Comparison of ENCODE assay signal across 11 cellular contexts in the genomic region with DNA sequence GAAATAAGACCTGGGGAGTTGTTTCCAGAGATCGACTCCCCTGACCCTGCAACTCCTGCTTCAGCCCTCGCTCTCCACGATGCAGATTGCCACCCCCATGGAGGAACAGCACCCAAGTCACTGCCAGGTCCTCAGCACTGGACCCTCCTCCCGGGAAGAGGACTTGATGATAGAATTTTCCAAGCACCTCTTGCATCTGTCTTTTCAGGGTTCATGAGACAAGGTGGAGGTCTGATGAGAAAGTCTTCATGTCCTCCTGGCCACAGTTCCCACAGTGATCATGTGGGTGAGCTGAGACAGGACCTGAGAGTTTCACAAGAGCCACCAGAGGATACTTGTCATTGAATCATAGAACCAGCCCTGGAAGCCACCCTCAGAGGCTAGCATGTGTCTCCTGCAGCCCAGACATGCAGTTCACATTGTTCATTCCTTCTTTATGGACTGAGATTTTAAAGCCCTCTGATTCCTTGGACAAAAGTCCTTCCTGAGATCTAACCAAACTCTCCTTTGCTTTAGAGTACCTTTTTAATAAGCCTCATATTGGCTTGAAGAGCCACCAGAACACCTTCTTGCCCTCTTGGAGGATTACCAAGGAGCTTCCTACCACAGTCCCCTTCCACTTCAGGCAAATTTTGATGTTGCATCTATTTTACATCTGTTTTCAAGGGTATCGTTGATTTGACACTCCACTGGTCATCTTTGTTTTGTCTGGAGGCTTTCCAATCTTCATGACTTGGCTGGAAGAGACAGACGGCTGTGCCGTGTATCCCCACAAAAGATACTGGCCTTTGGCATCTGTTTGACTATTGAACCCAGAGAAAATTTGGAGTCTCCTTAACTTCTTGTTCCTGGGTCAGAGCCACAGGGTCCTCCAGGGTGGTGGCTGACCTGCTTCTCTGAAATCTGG.
DNase-seq lines count a peak whose midpoint lies in the region; ATAC-seq and TF ChIP-seq lines count a peak whose summit lies in the region.
"Had no signal": no experiment of that assay in that cellular context is flagged by ENCODE, and none has a peak within 500 bp of the region (broad histone marks: within the 10 kb centered on the region; RNA-seq: fewer than 3 reads in every experiment).

No MANE protein-coding gene starts in this region.

- in situ Hi-C loops in mammary epithelial cell (cut with MboI; ENCODE audit: low sequenced_read_pairs in 2 of 2) = no loop called here

- H3K36me3 ChIP-seq in mammary epithelial cell (ENCODE audit: insufficient read depth, low read length) = no peaks in the 10 kb centered on the region

- H2BK12ac ChIP-seq in H9 (ENCODE audit: insufficient read length, low read depth, low read length) = no peak overlapping the region

- peaks cover 16% of the 10 kb centered on the region for H3K36me3 Mint-ChIP-seq in effector memory CD8-positive, alpha-beta T cell (ENCODE audit: insufficient read depth)
- H3K36me3 Mint-ChIP-seq in H9 (ENCODE audit: insufficient read depth in 1 of 3, low read depth in 3 of 3) = peaks cover 0 to 2% (median 0%) of the 10 kb centered on the region in 3 experiments; a peak in 2 of 7 replicates

- H3K4ac ChIP-seq in H9 (ENCODE audit: low read depth, low read length) = no peak overlapping the region

- no peak overlapping the region for H2BK5ac ChIP-seq in H9 (ENCODE audit: insufficient read length, low read length)

- no peak overlapping the region for H3K27ac Mint-ChIP-seq in effector memory CD8-positive, alpha-beta T cell
- peak overlapping the region in 1 of 3 experiments; percentile 39; a peak in 1 of 7 replicates for H3K27ac Mint-ChIP-seq in H9

- H3K27ac ChIP-seq in H9 (ENCODE audit: insufficient read length, low read depth, low read length) (no peak overlapping the region), mammary epithelial cell (ENCODE audit: insufficient read depth, low read depth, low read length) (no peak overlapping the region)

- intact Hi-C loops in cardiac septum (cut with DNase I) (no loop called here), mammary epithelial cell (cut with micrococcal nuclease) (no loop called here)

- no peak overlapping the region for H3K4me3 ChIP-seq in mammary epithelial cell (replicated peaks in 1 of 3; ENCODE audit: insufficient read depth in 1 of 3, low read depth in 2 of 3, low read length in 3 of 3)
- H3K4me3 ChIP-seq: body of pancreas, skin epidermis had no signal

- H2BK20ac ChIP-seq in H9 (ENCODE audit: low read depth, low read length, poor library complexity, severe bottlenecking) = no peak overlapping the region

- H3K18ac ChIP-seq in H9 (ENCODE audit: insufficient read length, low read depth, low read length) = no peak overlapping the region

- H3K9me3 ChIP-seq in H9 (ENCODE audit: control insufficient read depth, low read depth, low read length) (no peaks in the 10 kb centered on the region), mammary epithelial cell (replicated peaks; ENCODE audit: insufficient read depth, low read length) (no peaks in the 10 kb centered on the region)
- H3K9me3 ChIP-seq: body of pancreas had no signal

- ATAC-seq in GM18502 (IDR thresholded peaks at IDR 0.05; ENCODE audit: poor library complexity, unreplicated experiment) = peak; percentile 85
- peak; percentile 56 for ATAC-seq in GM21381 (IDR thresholded peaks at IDR 0.05; ENCODE audit: unreplicated experiment)
- ATAC-seq in HG03280 (IDR thresholded peaks at IDR 0.05; ENCODE audit: unreplicated experiment) = peak; percentile 56
- no peak for ATAC-seq in effector memory CD8-positive, alpha-beta T cell (replicated peaks)
- ATAC-seq: body of pancreas had no signal

- H3K9ac ChIP-seq in H9 (ENCODE audit: extremely low read depth, insufficient read length, low read length) (no peak overlapping the region), mammary epithelial cell (ENCODE audit: insufficient read depth, low read length) (no peak overlapping the region)

- no peaks in the 10 kb centered on the region for H3K79me1 ChIP-seq in H9 (ENCODE audit: insufficient read depth, low read depth, low read length, poor library complexity, severe bottlenecking)

- H3K4me1 ChIP-seq in H9 (ENCODE audit: insufficient read depth, low read length) (peaks cover 2% of the 10 kb centered on the region; the same call in 1 of the 2 replicates), mammary epithelial cell (ENCODE audit: insufficient read depth, low read length) (peaks cover 21% of the 10 kb centered on the region)

- no peak overlapping the region for H3K4me3 Mint-ChIP-seq in effector memory CD8-positive, alpha-beta T cell
- no peak overlapping the region for H3K4me3 Mint-ChIP-seq in H9

- H3K23ac ChIP-seq in H9 (ENCODE audit: insufficient read length, low read depth, low read length) = no peak overlapping the region

- H3T11ph ChIP-seq in H9 (ENCODE audit: low read length) = no peak overlapping the region

- WGBS in H9 (ENCODE audit: extremely low coverage, insufficient read length, low lambda C conversion rate) = no CpG with 5 or more reads among the region's 7 CpGs
- 84% methylated on average over 7 of the region's 7 CpGs for WGBS in mammary epithelial cell (ENCODE audit: low coverage, missing lambda C conversion rate)

- no peak for TF ChIP-seq CTCF in H9 (conservative IDR thresholded peaks at IDR 0.05)
- no peak for TF ChIP-seq CTCF in mammary epithelial cell (conservative IDR thresholded peaks at IDR 0.05 in 1 of 2, IDR thresholded peaks at IDR 0.05 in 1 of 2; ENCODE audit: extremely low read depth in 1 of 2, insufficient read depth in 1 of 2, low read depth in 1 of 2, low read length in 2 of 2)

- CTCF ChIA-PET in mammary epithelial cell (lab: Charles Lee; ENCODE audit: low non-redundant PET) = no interaction called here

- no peak overlapping the region for H2BK15ac ChIP-seq in H9 (ENCODE audit: low read depth, low read length)

- peak; percentile 38 for DNase-seq in cardiac septum (ENCODE audit: low spot score)
- DNase-seq in effector memory CD8-positive, alpha-beta T cell = no peak
- DNase-seq in NCI-H2029 treated with DMSO at 0.1 percent for 48 hours (lab: John Stamatoyannopoulos, UW) = no peak
- DNase-seq in H9 = no peak
- no peak for DNase-seq in mammary epithelial cell
- DNase-seq: body of pancreas, DND-41 had no signal

- H3K4me2 ChIP-seq in H9 (ENCODE audit: insufficient read depth, insufficient read length, low read length) (no peak overlapping the region), mammary epithelial cell (ENCODE audit: insufficient read depth, low read depth, low read length) (no peak overlapping the region)

- no peak overlapping the region for H4K91ac ChIP-seq in H9 (ENCODE audit: insufficient read length, low read depth, low read length)

- H4K20me1 ChIP-seq in H9 (ENCODE audit: control insufficient read depth, insufficient read depth, insufficient read length) (no peaks in the 10 kb centered on the region), mammary epithelial cell (ENCODE audit: insufficient read depth, low read length) (no peaks in the 10 kb centered on the region)

- dilution Hi-C loops in mammary epithelial cell (cut with HindIII; ENCODE audit: low sequenced_read_pairs) = no loop called here

- H3K23me2 ChIP-seq in H9 (ENCODE audit: insufficient read length, low read depth, low read length, poor library complexity, severe bottlenecking) = no peaks in the 10 kb centered on the region

- H3K27me3 Mint-ChIP-seq in effector memory CD8-positive, alpha-beta T cell = no peaks in the 10 kb centered on the region
- peaks cover 1% of the 10 kb centered on the region; the same call in 1 of the 2 replicates for H3K27me3 Mint-ChIP-seq in H9 (ENCODE audit: low read depth)

- no peak overlapping the region for H2AK5ac ChIP-seq in H9 (ENCODE audit: insufficient read length, low read length)

- no TSS peak for BruUV-seq in mammary epithelial cell (replicated peaks; lab: Mats Ljungman, UMichigan)

- H2AFZ ChIP-seq in H9 (ENCODE audit: low read length) (no peak overlapping the region), mammary epithelial cell (ENCODE audit: low read depth, low read length) (no peak overlapping the region)

- H3K9me3 Mint-ChIP-seq in effector memory CD8-positive, alpha-beta T cell = no peaks in the 10 kb centered on the region
- H3K9me3 Mint-ChIP-seq in H9 = no peaks in the 10 kb centered on the region

- no peak overlapping the region for H3K14ac ChIP-seq in H9 (ENCODE audit: insufficient read depth, low read length)

- no peak overlapping the region for H2BK120ac ChIP-seq in H9 (ENCODE audit: low read depth, low read length, poor library complexity, severe bottlenecking)

- H4K5ac ChIP-seq in H9 (ENCODE audit: insufficient read length, low read depth, low read length) = no peak overlapping the region

- H3K27me3 ChIP-seq in H9 (ENCODE audit: insufficient read depth, low read length) = no peaks in the 10 kb centered on the region
- H3K27me3 ChIP-seq in mammary epithelial cell (ENCODE audit: insufficient read depth, low read length) = no peaks in the 10 kb centered on the region
- H3K27me3 ChIP-seq: body of pancreas had no signal

- no peaks in the 10 kb centered on the region for H3K79me2 ChIP-seq in H9 (ENCODE audit: insufficient read depth, low read length)
- no peaks in the 10 kb centered on the region for H3K79me2 ChIP-seq in mammary epithelial cell (ENCODE audit: insufficient read depth, low read length)

- no peak overlapping the region for H4K8ac ChIP-seq in H9 (replicated peaks; ENCODE audit: insufficient read length, low read depth, low read length)

- H3K56ac ChIP-seq in H9 (ENCODE audit: insufficient read length, low read depth, low read length) = no peak overlapping the region

- H3K4me1 Mint-ChIP-seq in effector memory CD8-positive, alpha-beta T cell (ENCODE audit: low read depth in 2 of 2) = peaks cover 2 to 8% of the 10 kb centered on the region in 2 donors
- peaks cover 14 to 17% of the 10 kb centered on the region in 2 experiments for H3K4me1 Mint-ChIP-seq in H9
